In the genomic region with DNA sequence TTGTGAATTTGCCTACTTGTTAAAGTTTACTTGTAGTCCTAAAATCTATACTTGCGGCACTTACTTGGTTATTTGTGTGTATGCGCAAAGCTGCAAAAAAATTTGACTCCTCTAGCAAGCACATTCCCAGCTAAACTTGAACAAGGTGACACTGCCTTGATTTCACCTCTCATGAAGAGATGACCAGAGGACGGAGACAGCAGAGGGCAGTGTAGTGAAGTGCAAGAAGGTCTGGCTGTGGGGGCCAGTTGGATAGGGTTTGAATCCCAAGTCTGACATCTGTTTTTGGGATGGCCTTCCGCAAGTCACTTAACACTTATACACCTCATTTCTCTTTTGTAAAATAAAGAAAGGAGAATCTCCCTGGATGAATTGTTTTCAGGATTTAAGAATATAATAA, we compare ENCODE assay signal across 9 cellular contexts. TPM values are rescaled to one million over a fixed set of nuclear protein-coding genes. Genes with fewer than 3 reads are reported as not detected.
DNase-seq lines count a peak whose midpoint lies in the region; ATAC-seq, FAIRE-seq and TF ChIP-seq lines count a peak whose summit lies in the region.
"Had no signal": no experiment of that assay in that cellular context is flagged by ENCODE, and none has a peak within 500 bp of the region (broad histone marks: within the 10 kb centered on the region; RNA-seq: fewer than 3 reads in every experiment).

No MANE protein-coding gene starts in this region.

- H2AFZ ChIP-seq in endothelial cell of umbilical vein (ENCODE audit: low read depth, low read length) (no peak overlapping the region), smooth muscle cell (ENCODE audit: low read depth) (no peak overlapping the region)

- dilution Hi-C loops in endothelial cell of umbilical vein (cut with MboI; ENCODE audit: extremely low pct_ligation_motif_present, low sequenced_read_pairs), result no loop called here

- H3K4me1 ChIP-seq in endothelial cell of umbilical vein (ENCODE audit: control insufficient read depth, extremely low read depth, insufficient read depth, low read length), result peaks cover 65% of the 10 kb centered on the region
- no peaks in the 10 kb centered on the region for H3K4me1 ChIP-seq in smooth muscle cell (ENCODE audit: low read depth)
- peaks cover 23 to 54% (median 46%) of the 10 kb centered on the region in 4 donors for H3K4me1 ChIP-seq in esophagus muscularis mucosa

- no peak overlapping the region for H3K4me3 Mint-ChIP-seq in activated T-cell treated with anti-CD3 and anti-CD28 coated beads, Interleukin-2, amount 50 U/mL, for 24 hours

- TF ChIP-seq CTCF in endothelial cell of umbilical vein (IDR thresholded peaks at IDR 0.05; ENCODE audit: extremely low read depth in 1 of 2, insufficient read depth in 1 of 2, low read depth in 1 of 2, low read length in 2 of 2) (peak; percentile 24 to 32), smooth muscle cell (IDR thresholded peaks at IDR 0.05; ENCODE audit: borderline replicate concordance, insufficient read depth, poor library complexity, severe bottlenecking) (peak; percentile 10), esophagus muscularis mucosa (IDR thresholded peaks at IDR 0.05) (peak in 1 of 3 experiments; percentile 12)

- H3K27me3 ChIP-seq in endothelial cell of umbilical vein (ENCODE audit: control insufficient read depth in 2 of 2, insufficient read depth in 2 of 2, low read length in 2 of 2) (no peaks in the 10 kb centered on the region), smooth muscle cell (ENCODE audit: low read depth) (no peaks in the 10 kb centered on the region), esophagus muscularis mucosa (no peaks in the 10 kb centered on the region)

- POLR2A ChIA-PET in endothelial cell of umbilical vein (lab: Charles Lee), result interaction anchor here (0.6 kb wide), 1 partner anchor 36 kb away, joined by 3 read pairs; no protein-coding TSS in a partner anchor

- no peak for TF ChIP-seq POLR2A in endothelial cell of umbilical vein (IDR thresholded peaks at IDR 0.05; ENCODE audit: low read depth, low read length)
- TF ChIP-seq POLR2A in esophagus muscularis mucosa (IDR thresholded peaks at IDR 0.05; ENCODE audit: low read depth), result no peak

- H4K20me1 ChIP-seq in endothelial cell of umbilical vein (replicated peaks; ENCODE audit: control insufficient read depth, extremely low read depth, insufficient read depth, low read length), result peaks cover 3% of the 10 kb centered on the region
- peaks cover 95% of the 10 kb centered on the region for H4K20me1 ChIP-seq in smooth muscle cell (ENCODE audit: low read depth)

- no peak for DNase-seq in activated T-cell treated with anti-CD3 and anti-CD28 coated beads, Interleukin-2, amount 50 U/mL, for 24 hours
- DNase-seq in activated T-cell treated with anti-CD3 and anti-CD28 coated beads for 4 hours, result no peak
- peak; percentile 47 for DNase-seq in NCI-H69 (lab: John Stamatoyannopoulos, UW)
- peak; percentile 46 for DNase-seq in endothelial cell of umbilical vein (ENCODE audit: low read depth, low spot score)
- no peak for DNase-seq in smooth muscle cell (lab: John Stamatoyannopoulos, UW; ENCODE audit: unreplicated experiment)
- no peak for DNase-seq in esophagus muscularis mucosa (ENCODE audit: extremely low spot score)
- DNase-seq: stimulated activated CD4-positive, alpha-beta T cell treated with anti-CD3 and anti-CD28 coated beads, Interleukin-1b, Interleukin-23, amount 100 ng/mL, for 48 hours had no signal

- H3K27ac ChIP-seq in endothelial cell of umbilical vein (ENCODE audit: insufficient read depth, low read depth, low read length) (peak overlapping the region; percentile 83), smooth muscle cell (ENCODE audit: low read depth) (no peak overlapping the region), esophagus muscularis mucosa (replicated peaks in 1 of 4) (no peak overlapping the region)

- no peaks in the 10 kb centered on the region for H3F3A ChIP-seq in smooth muscle cell (ENCODE audit: low read depth)

- H3K9me1 ChIP-seq in endothelial cell of umbilical vein (replicated peaks; ENCODE audit: control insufficient read depth, extremely low read depth, insufficient read depth, low read length), result no peaks in the 10 kb centered on the region

- no peak overlapping the region for H3K9ac ChIP-seq in endothelial cell of umbilical vein (replicated peaks; ENCODE audit: extremely low read depth, insufficient read depth, low read length)
- H3K9ac ChIP-seq in smooth muscle cell (ENCODE audit: low read depth), result no peak overlapping the region

- no peaks in the 10 kb centered on the region for H3K9me3 Mint-ChIP-seq in activated T-cell treated with anti-CD3 and anti-CD28 coated beads, Interleukin-2, amount 50 U/mL, for 24 hours

- H3K9me3 ChIP-seq in endothelial cell of umbilical vein (replicated peaks; ENCODE audit: control insufficient read depth, insufficient read depth, low read length) (no peaks in the 10 kb centered on the region), smooth muscle cell (replicated peaks; ENCODE audit: low read depth) (no peaks in the 10 kb centered on the region), esophagus muscularis mucosa (no peaks in the 10 kb centered on the region)

- peak overlapping the region; percentile 48 for H3K27ac Mint-ChIP-seq in activated T-cell treated with anti-CD3 and anti-CD28 coated beads, Interleukin-2, amount 50 U/mL, for 24 hours

- H3K79me2 ChIP-seq in endothelial cell of umbilical vein (ENCODE audit: control insufficient read depth, insufficient read depth, low read length), result peaks cover 93% of the 10 kb centered on the region
- peaks cover 95% of the 10 kb centered on the region for H3K79me2 ChIP-seq in smooth muscle cell (ENCODE audit: low read depth)

- H3K4me1 Mint-ChIP-seq in activated T-cell treated with anti-CD3 and anti-CD28 coated beads, Interleukin-2, amount 50 U/mL, for 24 hours (ENCODE audit: low read depth), result peaks cover 78% of the 10 kb centered on the region

- FAIRE-seq in endothelial cell of umbilical vein (lab: Jason Lieb, UNC), result no peak

- 86% methylated on average over 4 of the region's 4 CpGs for WGBS in smooth muscle cell (ENCODE audit: low lambda C conversion rate)
- 99% methylated on average over 4 of the region's 4 CpGs for WGBS in esophagus muscularis mucosa

- no peaks in the 10 kb centered on the region for H3K27me3 Mint-ChIP-seq in activated T-cell treated with anti-CD3 and anti-CD28 coated beads, Interleukin-2, amount 50 U/mL, for 24 hours

- peaks cover 2% of the 10 kb centered on the region for H3K36me3 Mint-ChIP-seq in activated T-cell treated with anti-CD3 and anti-CD28 coated beads, Interleukin-2, amount 50 U/mL, for 24 hours (ENCODE audit: low read depth)

- BruUV-seq in endothelial cell of umbilical vein (replicated peaks; lab: Mats Ljungman, UMichigan), result no TSS peak

- H3K4me2 ChIP-seq in endothelial cell of umbilical vein (ENCODE audit: insufficient read depth, low read length) (peak overlapping the region; percentile 86), smooth muscle cell (no peak overlapping the region)

- no peaks in the 10 kb centered on the region for H3K36me3 ChIP-seq in endothelial cell of umbilical vein (ENCODE audit: control insufficient read depth in 2 of 2, extremely low read depth in 1 of 2, insufficient read depth in 2 of 2, low read length in 2 of 2)
- no peaks in the 10 kb centered on the region for H3K36me3 ChIP-seq in smooth muscle cell (ENCODE audit: low read depth)
- no peaks in the 10 kb centered on the region for H3K36me3 ChIP-seq in esophagus muscularis mucosa

- ATAC-seq in HG02759 (IDR thresholded peaks at IDR 0.05; ENCODE audit: unreplicated experiment), result no peak
- no peak for ATAC-seq in esophagus mucosa

- H3K4me3 ChIP-seq in endothelial cell of umbilical vein (replicated peaks in 1 of 3; ENCODE audit: insufficient read depth in 1 of 3, low read depth in 1 of 3, low read length in 3 of 3) (no peak overlapping the region), smooth muscle cell (no peak overlapping the region), esophagus muscularis mucosa (no peak overlapping the region)

- CTCF ChIA-PET in endothelial cell of umbilical vein (lab: Charles Lee), result interaction anchor here (0.6 to 3.3 kb wide), 17 partner anchors 10 to 228 kb away, joined by 3 to 22 read pairs (median 5); a partner anchor contains a TSS

- intact Hi-C loops in endothelial cell of umbilical vein (cut with micrococcal nuclease), result loop anchor here (1.0 to 5.0 kb wide), 7 partner anchors 14 to 275 kb away; no protein-coding TSS in a partner anchor
- intact Hi-C loops in esophagus muscularis mucosa (cut with DNase I), result loop anchor here (5.0 kb wide), 1 partner anchor 35 kb away; no protein-coding TSS in a partner anchor

- no peak for TF ChIP-seq EP300 in esophagus muscularis mucosa (IDR thresholded peaks at IDR 0.05)

TF ChIP-seq in endothelial cell of umbilical vein, 7 proteins besides CTCF, POLR2A, EP300 and RAD21:
- TF ChIP-seq FOS (IDR thresholded peaks at IDR 0.05; ENCODE audit: borderline replicate concordance, insufficient read depth, low read length) (no peak), MYC (IDR thresholded peaks at IDR 0.05; ENCODE audit: low read depth, low read length) (no peak), EZH2 (IDR thresholded peaks at IDR 0.05; ENCODE audit: borderline replicate concordance, low read depth, low read length, severe bottlenecking) (no peak), JUN (IDR thresholded peaks at IDR 0.05; ENCODE audit: borderline replicate concordance, insufficient read depth, insufficient read length, low read depth) (no peak), GATA2 (IDR thresholded peaks at IDR 0.05; ENCODE audit: insufficient read depth, insufficient read length, low read depth, low read length) (no peak), POLR2AphosphoS5 (IDR thresholded peaks at IDR 0.05; ENCODE audit: insufficient read depth, low read depth, low read length) (no peak)
- TF ChIP-seq, protein P1, sequence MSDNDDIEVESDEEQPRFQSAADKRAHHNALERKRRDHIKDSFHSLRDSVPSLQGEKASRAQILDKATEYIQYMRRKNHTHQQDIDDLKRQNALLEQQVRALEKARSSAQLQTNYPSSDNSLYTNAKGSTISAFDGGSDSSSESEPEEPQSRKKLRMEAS (IDR thresholded peaks at IDR 0.05; ENCODE audit: insufficient read depth, insufficient read length), result no peak

RNA-seq across cellular contexts. Expression of a gene that starts 15.7 kb away (rescaled TPM):
- total RNA-seq in endothelial cell of umbilical vein (31.8 and 36.0 TPM in 2 replicates), smooth muscle cell (45.7 and 54.9 TPM in 2 replicates), esophagus mucosa (54.1 TPM), esophagus muscularis mucosa (100 to 1,000 TPM in 2 of 4 donors, 10 to 100 TPM in 2; 83.1 to 105 (median 102) TPM)
- polyA plus RNA-seq in endothelial cell of umbilical vein (2.6 and 4.5 TPM in 2 replicates), smooth muscle cell (15.5 and 16.9 TPM in 2 replicates)
- 8.0 and 8.8 TPM in 2 replicates for polyA plus RNA-seq in endothelial cell of umbilical vein (2011; cell fraction: cytosol; rRNA removed)
- polyA plus RNA-seq in endothelial cell of umbilical vein (2011; cell fraction: nucleus; rRNA removed), result 11.3 and 18.1 TPM in 2 replicates
- 30.6 and 41.5 TPM in 2 replicates for polyA plus RNA-seq in endothelial cell of umbilical vein (2012)
- polyA minus RNA-seq in endothelial cell of umbilical vein, result 8.3 and 10.4 TPM in 2 replicates
- 25.1 TPM for polyA minus RNA-seq in endothelial cell of umbilical vein (2011; cell fraction: cytosol; rRNA and poly(A)+ RNA removed)
- 12.6 and 14.6 TPM in 2 replicates for polyA minus RNA-seq in endothelial cell of umbilical vein (2011; cell fraction: nucleus; rRNA and poly(A)+ RNA removed)

Comparison
In these comparisons a context has a peak if more than half of its experiments do, and no peak if none do; other contexts are left out.
1. DNase-seq: peak in NCI-H69 (single experiment) and endothelial cell of umbilical vein (single experiment); none in activated T-cell treated with anti-CD3 and anti-CD28 coated beads, Interleukin-2, amount 50 U/mL, for 24 hours (single experiment), activated T-cell treated with anti-CD3 and anti-CD28 coated beads for 4 hours (single experiment), smooth muscle cell (single experiment) and esophagus muscularis mucosa (single experiment).